In genomic region chr6:3282461-3283236, GRCh38 we compare ENCODE assay signal across 13 cellular contexts. TPM values are rescaled to one million over a fixed set of nuclear protein-coding genes. Genes with fewer than 3 reads are reported as not detected.
DNase-seq lines count a peak whose midpoint lies in the region; ATAC-seq, FAIRE-seq and TF ChIP-seq lines count a peak whose summit lies in the region.
"Had no signal": no experiment of that assay in that cellular context is flagged by ENCODE, and none has a peak within 500 bp of the region (broad histone marks: within the 10 kb centered on the region; RNA-seq: fewer than 3 reads in every experiment).

No MANE protein-coding gene starts in this region.

- CTCF ChIA-PET in PC-3 (lab: Charles Lee) = interaction anchor here (0.6 to 0.7 kb wide), 4 partner anchors 51 to 708 kb away, joined by 3 to 5 read pairs (median 4); partner anchors contain the start of gene SLC22A23

- H3K4me2 ChIP-seq in PC-3 (ENCODE audit: low read length) = peak overlapping the region; percentile 17

- H3F3A ChIP-seq in PC-3 (ENCODE audit: low read length, unreplicated experiment) = peaks cover 8% of the 10 kb centered on the region

- H3K4me3 ChIP-seq in PC-3 (ENCODE audit: low read length) (no peak overlapping the region), kidney (ENCODE audit: low read length in 2 of 2) (no peak overlapping the region)
- H3K4me3 ChIP-seq: lung had no signal

- H3K79me2 ChIP-seq in PC-3 (ENCODE audit: low read length) = no peaks in the 10 kb centered on the region
- H3K79me2 ChIP-seq: parathyroid adenoma had no signal

- peaks cover 41% of the 10 kb centered on the region for H3K4me1 Mint-ChIP-seq in chondrocyte (ENCODE audit: low read depth)
- H3K4me1 Mint-ChIP-seq in stimulated activated naive B cell treated with anti-CD40 and anti-IgM and Interleukin-4, amounts not matched to agents 10 μg/mL and 1 μg/mL and 100 μg/mL, for 72 hours = no peaks in the 10 kb centered on the region
- H3K4me1 Mint-ChIP-seq: activated CD8-positive, alpha-beta memory T cell treated with anti-CD3 and anti-CD28 coated beads, Interleukin-2, amount 10 ng/mL, durations not matched to agents 7 days and 5 days; stimulated activated effector memory CD8-positive, alpha-beta T cell treated with anti-CD3 and anti-CD28 coated beads, Interleukin-12 subunit alpha, Interleukin-12 subunit beta, amount 100 ng/mL, for 72 hours had no signal

- no peaks in the 10 kb centered on the region for H3K36me3 ChIP-seq in PC-3 (ENCODE audit: low read depth, low read length)
- peaks cover 4% of the 10 kb centered on the region in 2 donors for H3K36me3 ChIP-seq in kidney (ENCODE audit: control insufficient read depth in 1 of 2, insufficient read depth in 2 of 2, low read length in 2 of 2)

- H3K9ac ChIP-seq in PC-3 (ENCODE audit: low read length) (peak overlapping the region; percentile 42), kidney (ENCODE audit: low read length in 2 of 2) (no peak overlapping the region)
- H3K9ac ChIP-seq: parathyroid adenoma had no signal

- H3K27ac Mint-ChIP-seq in chondrocyte (ENCODE audit: unreplicated experiment) = peak overlapping the region; percentile 97
- H3K27ac Mint-ChIP-seq in stimulated activated naive B cell treated with anti-CD40 and anti-IgM and Interleukin-4, amounts not matched to agents 10 μg/mL and 1 μg/mL and 100 μg/mL, for 72 hours = peak overlapping the region; percentile 56
- H3K27ac Mint-ChIP-seq: activated CD8-positive, alpha-beta memory T cell treated with anti-CD3 and anti-CD28 coated beads, Interleukin-2, amount 10 ng/mL, durations not matched to agents 7 days and 5 days; activated naive CD8-positive, alpha-beta T cell; stimulated activated effector memory CD8-positive, alpha-beta T cell treated with anti-CD3 and anti-CD28 coated beads, Interleukin-12 subunit alpha, Interleukin-12 subunit beta, amount 100 ng/mL, for 72 hours had no signal

- H3K4me1 ChIP-seq in PC-3 (ENCODE audit: insufficient read depth, low read length) (peaks cover 30% of the 10 kb centered on the region), kidney (ENCODE audit: control insufficient read depth in 1 of 2, insufficient read depth in 1 of 2, low read depth in 1 of 2, low read length in 2 of 2) (peaks cover 0 to 7% of the 10 kb centered on the region in 2 donors)
- H3K4me1 ChIP-seq: parathyroid adenoma had no signal

- no peak for ATAC-seq in PC-3
- no peak for ATAC-seq in stimulated activated naive B cell treated with anti-CD40 and anti-IgM and Interleukin-4, amounts not matched to agents 10 μg/mL and 1 μg/mL and 100 μg/mL, for 72 hours (replicated peaks)
- no peak for ATAC-seq in HG02938 (IDR thresholded peaks at IDR 0.05; ENCODE audit: unreplicated experiment)
- ATAC-seq: activated CD8-positive, alpha-beta memory T cell treated with anti-CD3 and anti-CD28 coated beads, Interleukin-2, amount 10 ng/mL, durations not matched to agents 7 days and 5 days; stimulated activated effector memory CD8-positive, alpha-beta T cell treated with anti-CD3 and anti-CD28 coated beads, Interleukin-12 subunit alpha, Interleukin-12 subunit beta, amount 100 ng/mL, for 72 hours had no signal

- H3K9me3 Mint-ChIP-seq in chondrocyte (ENCODE audit: low read depth) = no peaks in the 10 kb centered on the region
- no peaks in the 10 kb centered on the region for H3K9me3 Mint-ChIP-seq in stimulated activated naive B cell treated with anti-CD40 and anti-IgM and Interleukin-4, amounts not matched to agents 10 μg/mL and 1 μg/mL and 100 μg/mL, for 72 hours
- H3K9me3 Mint-ChIP-seq: stimulated activated effector memory CD8-positive, alpha-beta T cell treated with anti-CD3 and anti-CD28 coated beads, Interleukin-12 subunit alpha, Interleukin-12 subunit beta, amount 100 ng/mL, for 72 hours had no signal

- TF ChIP-seq CTCF in PC-3 (conservative IDR thresholded peaks at IDR 0.05; ENCODE audit: low read depth, low read length) (no peak), chondrocyte (IDR thresholded peaks at IDR 0.05) (no peak), kidney (IDR thresholded peaks at IDR 0.05; ENCODE audit: borderline replicate concordance, extremely low read depth, insufficient read depth) (no peak)

- H2AFZ ChIP-seq in PC-3 (ENCODE audit: low read length) = no peak overlapping the region
- H2AFZ ChIP-seq: parathyroid adenoma had no signal

- no peaks in the 10 kb centered on the region for H4K20me1 ChIP-seq in PC-3 (ENCODE audit: low read length)

- peaks cover 14% of the 10 kb centered on the region for H3K36me3 Mint-ChIP-seq in chondrocyte (ENCODE audit: low read depth)
- peaks cover 6 to 9% of the 10 kb centered on the region in 2 donors for H3K36me3 Mint-ChIP-seq in stimulated activated naive B cell treated with anti-CD40 and anti-IgM and Interleukin-4, amounts not matched to agents 10 μg/mL and 1 μg/mL and 100 μg/mL, for 72 hours
- H3K36me3 Mint-ChIP-seq: activated CD8-positive, alpha-beta memory T cell treated with anti-CD3 and anti-CD28 coated beads, Interleukin-2, amount 10 ng/mL, durations not matched to agents 7 days and 5 days; activated naive CD8-positive, alpha-beta T cell; stimulated activated effector memory CD8-positive, alpha-beta T cell treated with anti-CD3 and anti-CD28 coated beads, Interleukin-12 subunit alpha, Interleukin-12 subunit beta, amount 100 ng/mL, for 72 hours had no signal

- POLR2A ChIA-PET in PC-3 (lab: Charles Lee; ENCODE audit: unreplicated experiment) = no interaction called here

- intact Hi-C loops in PC-3 (cut with micrococcal nuclease) = loop anchor here (2.0 kb wide), 1 partner anchor 174 kb away; the partner anchor contains the start of gene SLC22A23
- intact Hi-C loops in kidney (cut with DNase I) = loop anchor here (5.0 kb wide), 1 partner anchor 455 kb away; no protein-coding TSS in a partner anchor

- no peak for FAIRE-seq in kidney (lab: Jason Lieb, UNC)

- H3K27me3 Mint-ChIP-seq in chondrocyte (ENCODE audit: low read depth) = no peaks in the 10 kb centered on the region
- no peaks in the 10 kb centered on the region for H3K27me3 Mint-ChIP-seq in stimulated activated naive B cell treated with anti-CD40 and anti-IgM and Interleukin-4, amounts not matched to agents 10 μg/mL and 1 μg/mL and 100 μg/mL, for 72 hours
- H3K27me3 Mint-ChIP-seq: activated CD8-positive, alpha-beta memory T cell treated with anti-CD3 and anti-CD28 coated beads, Interleukin-2, amount 10 ng/mL, durations not matched to agents 7 days and 5 days; activated naive CD8-positive, alpha-beta T cell had no signal

- H3K27ac ChIP-seq in PC-3 (ENCODE audit: low read length) (peak overlapping the region; percentile 89), kidney (ENCODE audit: low read depth in 2 of 2, low read length in 2 of 2) (peak overlapping the region; percentile 40 to 49)
- H3K27ac ChIP-seq: parathyroid adenoma had no signal

- H3K27me3 ChIP-seq in PC-3 (ENCODE audit: low read length) = no peaks in the 10 kb centered on the region

- H3K9me2 ChIP-seq in PC-3 (replicated peaks; ENCODE audit: low read length) = no peaks in the 10 kb centered on the region

- no peak for DNase-seq in PC-3
- peak; percentile 26 for DNase-seq in chondrocyte (ENCODE audit: low spot score)
- peak; percentile 21 for DNase-seq in kidney
- DNase-seq in stimulated activated naive B cell treated with anti-CD40 and anti-IgM and Interleukin-4, amounts not matched to agents 10 μg/mL and 1 μg/mL and 100 μg/mL, for 72 hours = no peak
- no peak for DNase-seq in UCSD-AML1 (lab: John Stamatoyannopoulos, UW; ENCODE audit: unreplicated experiment)
- DNase-seq in effector CD4-positive, alpha-beta T cell = no peak
- no peak for DNase-seq in NCI-H524 treated with DMSO at 0.1 percent for 48 hours (lab: John Stamatoyannopoulos, UW)
- DNase-seq: activated CD8-positive, alpha-beta memory T cell treated with anti-CD3 and anti-CD28 coated beads, Interleukin-2, amount 10 ng/mL, durations not matched to agents 7 days and 5 days had no signal

- H3K9me3 ChIP-seq in PC-3 (ENCODE audit: low read length) (no peaks in the 10 kb centered on the region), kidney (ENCODE audit: control insufficient read depth in 1 of 2, low read length in 2 of 2) (no peaks in the 10 kb centered on the region)

- no TSS peak for BruUV-seq in PC-3 (replicated peaks; lab: Mats Ljungman, UMichigan)

- H3K4me3 Mint-ChIP-seq in chondrocyte (ENCODE audit: unreplicated experiment) = no peak overlapping the region
- H3K4me3 Mint-ChIP-seq in stimulated activated naive B cell treated with anti-CD40 and anti-IgM and Interleukin-4, amounts not matched to agents 10 μg/mL and 1 μg/mL and 100 μg/mL, for 72 hours = no peak overlapping the region
- H3K4me3 Mint-ChIP-seq: activated CD8-positive, alpha-beta memory T cell treated with anti-CD3 and anti-CD28 coated beads, Interleukin-2, amount 10 ng/mL, durations not matched to agents 7 days and 5 days; activated naive CD8-positive, alpha-beta T cell; stimulated activated effector memory CD8-positive, alpha-beta T cell treated with anti-CD3 and anti-CD28 coated beads, Interleukin-12 subunit alpha, Interleukin-12 subunit beta, amount 100 ng/mL, for 72 hours had no signal

RNA-seq across cellular contexts. Expression of gene PSMG4, which starts 23.9 kb away (rescaled TPM):
- 51.9 and 63.3 TPM in 2 replicates for total RNA-seq in PC-3 (2014; rRNA removed)
- total RNA-seq in chondrocyte = 16.2 to 24.7 TPM (median 17.2 TPM) in 3 replicates
- total RNA-seq in kidney = 24.9 TPM
- polyA plus RNA-seq in kidney (ENCODE audit: insufficient read depth, low read depth, low replicate concordance) = 36.8 TPM

RNA-seq across cellular contexts. Expression of gene TUBB2B, which starts 55.2 kb away (rescaled TPM):
- 5.1 and 6.5 TPM in 2 replicates for total RNA-seq in PC-3 (2014; rRNA removed)
- total RNA-seq in chondrocyte = 109 to 119 TPM (median 117 TPM) in 3 replicates
- 34.2 TPM for total RNA-seq in kidney
- polyA plus RNA-seq in kidney (ENCODE audit: insufficient read depth, low read depth, low replicate concordance) = 46.1 TPM
- total RNA-seq: activated CD8-positive, alpha-beta memory T cell treated with anti-CD3 and anti-CD28 coated beads, Interleukin-2, amount 10 ng/mL, durations not matched to agents 7 days and 5 days had no signal

Comparison
In these comparisons a context has a peak if more than half of its experiments do, and no peak if none do; other contexts are left out.
1. DNase-seq: peak in chondrocyte (single experiment) and kidney (single experiment); none in PC-3 (single experiment), stimulated activated naive B cell treated with anti-CD40 and anti-IgM and Interleukin-4, amounts not matched to agents 10 μg/mL and 1 μg/mL and 100 μg/mL, for 72 hours (single experiment), UCSD-AML1 (single experiment), effector CD4-positive, alpha-beta T cell (single experiment) and NCI-H524 treated with DMSO at 0.1 percent for 48 hours (single experiment).